ENCODE assay signal across 19 cellular contexts in the genomic region with DNA sequence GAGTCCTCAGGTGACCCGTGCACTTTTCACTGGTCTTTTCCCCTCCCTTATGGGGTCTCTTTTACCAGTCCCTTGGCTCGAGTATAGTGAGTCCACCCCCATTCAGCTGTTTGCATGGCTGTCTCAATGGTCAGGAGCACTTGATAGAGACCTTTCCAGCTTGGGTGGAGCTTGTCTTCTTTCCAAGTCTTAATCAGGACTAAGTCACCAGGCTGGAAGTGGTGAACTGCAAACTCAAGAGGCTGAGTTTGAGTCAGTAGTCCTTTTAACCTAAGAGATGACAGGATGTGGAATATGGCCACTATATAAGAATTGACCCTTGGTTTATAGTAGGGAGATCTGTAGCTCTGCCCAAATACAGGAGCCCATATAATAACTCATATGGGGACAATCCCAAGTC.
A peak's percentile ranks its signal among the peaks of the same experiment; 100 is the strongest.
DNase-seq lines count a peak whose midpoint lies in the region; ATAC-seq, FAIRE-seq and TF ChIP-seq lines count a peak whose summit lies in the region.
"Had no signal": no experiment of that assay in that cellular context is flagged by ENCODE, and none has a peak within 500 bp of the region (broad histone marks: within the 10 kb centered on the region; RNA-seq: fewer than 3 reads in every experiment).

No MANE protein-coding gene starts in this region.

- H3K27ac Mint-ChIP-seq in Caco-2 (ENCODE audit: unreplicated experiment), result peak overlapping the region; percentile 45
- no peak overlapping the region for H3K27ac Mint-ChIP-seq in HFFc6
- H3K27ac Mint-ChIP-seq: CD4-positive, CD25-positive, alpha-beta regulatory T cell; GM23338; H9 had no signal

- H3K27me3 Mint-ChIP-seq in Caco-2 (ENCODE audit: insufficient read depth, unreplicated experiment), result no peaks in the 10 kb centered on the region
- peaks cover 4% of the 10 kb centered on the region; the same call in 1 of the 2 replicates for H3K27me3 Mint-ChIP-seq in HFFc6 (ENCODE audit: insufficient read depth)
- H3K27me3 Mint-ChIP-seq: CD4-positive, CD25-positive, alpha-beta regulatory T cell had no signal

- WGBS in heart right ventricle, 2 donors, result 67 to 76% methylated on average over 2 of the region's 2 CpGs

- peak; percentile 30 for ATAC-seq in left lung
- no peak for ATAC-seq in HG02588 (IDR thresholded peaks at IDR 0.05; ENCODE audit: unreplicated experiment)
- ATAC-seq in heart right ventricle, result no peak
- no peak for ATAC-seq in GM18505 (IDR thresholded peaks at IDR 0.05; ENCODE audit: unreplicated experiment)
- ATAC-seq: GM23338 had no signal

- DNase-seq in Caco-2 (no peak), HK-2 (ENCODE audit: unreplicated experiment) (peak; percentile 42), RCC 7860 (ENCODE audit: low spot score) (peak; percentile 62), left lung (no peak), heart right ventricle (no peak), HFFc6 (no peak)
- DNase-seq: 8988T; ACHN; CD4-positive, CD25-positive, alpha-beta regulatory T cell; DMS79 treated with DMSO at 0.1 percent for 48 hours; H9; IMR-90; KBM-7 had no signal

- H3K27ac ChIP-seq in left lung, result no peak overlapping the region
- H3K27ac ChIP-seq in heart right ventricle, result no peak overlapping the region
- H3K27ac ChIP-seq: BLaER1 treated with 17β-estradiol and CSF1 and Interleukin-3, amounts not matched to agents 10 nM and 100 nM; HL-60 had no signal

- H3K4me3 Mint-ChIP-seq in Caco-2 (ENCODE audit: unreplicated experiment) (no peak overlapping the region), HFFc6 (no peak overlapping the region)
- H3K4me3 Mint-ChIP-seq: CD4-positive, CD25-positive, alpha-beta regulatory T cell; GM23338; H9 had no signal

- no peak for TF ChIP-seq POLR2A in GM18505 (IDR thresholded peaks at IDR 0.05; ENCODE audit: borderline replicate concordance, extremely low read depth, insufficient read depth, insufficient read length)

- no peak overlapping the region for H3K4me3 ChIP-seq in Caco-2 (ENCODE audit: low read depth, low read length)
- no peak overlapping the region for H3K4me3 ChIP-seq in left lung
- no peak overlapping the region for H3K4me3 ChIP-seq in heart right ventricle
- H3K4me3 ChIP-seq: BLaER1 treated with 17β-estradiol and CSF1 and Interleukin-3, amounts not matched to agents 10 nM and 100 nM; GM23338 had no signal

- H3K4me1 ChIP-seq in Caco-2 (peaks cover 59% of the 10 kb centered on the region), left lung (no peaks in the 10 kb centered on the region), heart right ventricle (no peaks in the 10 kb centered on the region)
- H3K4me1 ChIP-seq: BLaER1 treated with 17β-estradiol and CSF1 and Interleukin-3, amounts not matched to agents 10 nM and 100 nM had no signal

- H3K9me3 Mint-ChIP-seq in Caco-2 (ENCODE audit: unreplicated experiment) (peaks cover 7% of the 10 kb centered on the region), HFFc6 (peaks cover 16% of the 10 kb centered on the region; the same call in 1 of the 2 replicates)

- H3K36me3 ChIP-seq in Caco-2 (ENCODE audit: control insufficient read depth, insufficient read depth, low read length) (no peaks in the 10 kb centered on the region), left lung (no peaks in the 10 kb centered on the region), heart right ventricle (no peaks in the 10 kb centered on the region)
- H3K36me3 ChIP-seq: BLaER1 treated with 17β-estradiol and CSF1 and Interleukin-3, amounts not matched to agents 10 nM and 100 nM had no signal

- peaks cover 9% of the 10 kb centered on the region for H3K36me3 Mint-ChIP-seq in Caco-2 (ENCODE audit: insufficient read depth, unreplicated experiment)
- peaks cover 7% of the 10 kb centered on the region; the same call in 1 of the 2 replicates for H3K36me3 Mint-ChIP-seq in HFFc6 (ENCODE audit: low read depth)
- H3K36me3 Mint-ChIP-seq: CD4-positive, CD25-positive, alpha-beta regulatory T cell had no signal

- FAIRE-seq in RCC 7860 (lab: Jason Lieb, UNC), result peak; percentile 71
- FAIRE-seq: GM18507 had no signal

- POLR2A ChIA-PET in Caco-2 (lab: Charles Lee), result no interaction called here

- intact Hi-C loops in Caco-2 (cut with micrococcal nuclease; ENCODE audit: unreplicated experiment) (loop anchor here (5.0 to 10.0 kb wide), 2 partner anchors 48 to 344 kb away; no protein-coding TSS in a partner anchor), left lung (cut with DNase I) (no loop called here), heart right ventricle (cut with DNase I) (no loop called here)

- no peak for TF ChIP-seq CTCF in Caco-2 (IDR thresholded peaks at IDR 0.05; ENCODE audit: insufficient read depth in 1 of 2, low read depth in 1 of 2, low read length in 1 of 2, severe bottlenecking in 1 of 2, unreplicated experiment in 1 of 2)
- no peak for TF ChIP-seq CTCF in left lung (IDR thresholded peaks at IDR 0.05)
- TF ChIP-seq CTCF in heart right ventricle (IDR thresholded peaks at IDR 0.05), result no peak
- no peak for TF ChIP-seq CTCF in HFFc6 (IDR thresholded peaks at IDR 0.05)

- no peaks in the 10 kb centered on the region for H3K27me3 ChIP-seq in Caco-2 (replicated peaks; ENCODE audit: control insufficient read depth, insufficient read depth, low read length)
- no peaks in the 10 kb centered on the region for H3K27me3 ChIP-seq in left lung
- no peaks in the 10 kb centered on the region for H3K27me3 ChIP-seq in heart right ventricle
- H3K27me3 ChIP-seq: BLaER1 treated with 17β-estradiol and CSF1 and Interleukin-3, amounts not matched to agents 10 nM and 100 nM had no signal

- CTCF ChIA-PET in Caco-2 (lab: Charles Lee), result no interaction called here

- BruUV-seq in Caco-2 (replicated peaks; lab: Mats Ljungman, UMichigan), result no TSS peak

- H3K4me1 Mint-ChIP-seq in Caco-2 (ENCODE audit: low read depth, unreplicated experiment) (peaks cover 29% of the 10 kb centered on the region), HFFc6 (ENCODE audit: low read depth) (peaks cover 8% of the 10 kb centered on the region; the same call in 1 of the 2 replicates)
- H3K4me1 Mint-ChIP-seq: CD4-positive, CD25-positive, alpha-beta regulatory T cell; H9 had no signal

- H3K9me3 ChIP-seq in Caco-2, result peaks cover 24% of the 10 kb centered on the region
- H3K9me3 ChIP-seq in left lung, result peaks cover 0 to 55% of the 10 kb centered on the region in 2 donors
- H3K9me3 ChIP-seq in heart right ventricle, result peaks cover 0 to 39% (median 6%) of the 10 kb centered on the region in 11 donors
- H3K9me3 ChIP-seq: BLaER1 treated with 17β-estradiol and CSF1 and Interleukin-3, amounts not matched to agents 10 nM and 100 nM had no signal

Comparison
In these comparisons a context has a peak if more than half of its experiments do, and no peak if none do; other contexts are left out.
1. DNase-seq: peak in HK-2 (single experiment) and RCC 7860 (single experiment); none in Caco-2 (0 of 2), left lung (0 of 2), heart right ventricle (0 of 2) and HFFc6 (single experiment).